ENCODE assay signal across 17 cellular contexts in genomic region chr3:124566701-124567100, GRCh38.
DNase-seq lines count a peak whose midpoint lies in the region; ATAC-seq lines count a peak whose summit lies in the region.
"Had no signal": no experiment of that assay in that cellular context is flagged by ENCODE, and none has a peak within 500 bp of the region (broad histone marks: within the 10 kb centered on the region; RNA-seq: fewer than 3 reads in every experiment).

No MANE protein-coding gene starts in this region.

- H3K27ac ChIP-seq in SK-N-MC: no peak overlapping the region
- H3K27ac ChIP-seq in skeletal muscle tissue (ENCODE audit: low read depth, low read length): no peak overlapping the region
- H3K27ac ChIP-seq: 22Rv1; A549; BLaER1 treated with 17β-estradiol and CSF1 and Interleukin-3, amounts not matched to agents 10 nM and 100 nM; C4-2B had no signal

- no peaks in the 10 kb centered on the region for H3K9me3 Mint-ChIP-seq in stimulated activated naive B cell treated with anti-CD40 and anti-IgM and Interleukin-4, amounts not matched to agents 10 μg/mL and 1 μg/mL and 100 μg/mL, for 72 hours
- H3K9me3 Mint-ChIP-seq: CD4-positive, alpha-beta T cell; CD8-positive, alpha-beta T cell had no signal

- DNase-seq in SK-N-MC (ENCODE audit: low read depth, low spot score): no peak
- no peak for DNase-seq in stimulated activated naive B cell treated with anti-CD40 and anti-IgM and Interleukin-4, amounts not matched to agents 10 μg/mL and 1 μg/mL and 100 μg/mL, for 72 hours
- no peak for DNase-seq in stimulated activated CD8-positive, alpha-beta memory T cell treated with anti-CD3 and anti-CD28 coated beads, Interleukin-4, amount 100 ng/mL, for 48 hours
- DNase-seq: AML-193; Caco-2; Calu3; CD4-positive, alpha-beta T cell; CD8-positive, alpha-beta T cell; DMS79 treated with DMSO at 0.1 percent for 48 hours; GF-D8 had no signal

- peaks cover 14 to 22% (median 18%) of the 10 kb centered on the region in 3 donors for H3K4me1 ChIP-seq in skeletal muscle tissue (ENCODE audit: control insufficient read depth in 3 of 3, insufficient read depth in 3 of 3, low read length in 3 of 3)
- H3K4me1 ChIP-seq: BLaER1 treated with 17β-estradiol and CSF1 and Interleukin-3, amounts not matched to agents 10 nM and 100 nM had no signal

- no peak overlapping the region for H3K4me3 ChIP-seq in SK-N-MC
- no peak overlapping the region for H3K4me3 ChIP-seq in skeletal muscle tissue (ENCODE audit: low read length in 3 of 3)
- H3K4me3 ChIP-seq: A549; BLaER1 treated with 17β-estradiol and CSF1 and Interleukin-3, amounts not matched to agents 10 nM and 100 nM had no signal

- H3K27me3 Mint-ChIP-seq in stimulated activated naive B cell treated with anti-CD40 and anti-IgM and Interleukin-4, amounts not matched to agents 10 μg/mL and 1 μg/mL and 100 μg/mL, for 72 hours: peaks cover 17 to 18% of the 10 kb centered on the region in 2 donors

- H3K4me1 Mint-ChIP-seq in stimulated activated naive B cell treated with anti-CD40 and anti-IgM and Interleukin-4, amounts not matched to agents 10 μg/mL and 1 μg/mL and 100 μg/mL, for 72 hours: peaks cover 21 to 63% of the 10 kb centered on the region in 2 donors

- peak overlapping the region; percentile 7 for H3K9ac ChIP-seq in SK-N-MC (ENCODE audit: insufficient read length)
- H3K9ac ChIP-seq in skeletal muscle tissue (ENCODE audit: low read depth in 1 of 3, low read length in 3 of 3): peak overlapping the region in 2 of 3 donors; percentile 25 to 47
- H3K9ac ChIP-seq: BLaER1 treated with 17β-estradiol and CSF1 and Interleukin-3, amounts not matched to agents 10 nM and 100 nM had no signal

- ATAC-seq in stimulated activated naive B cell treated with anti-CD40 and anti-IgM and Interleukin-4, amounts not matched to agents 10 μg/mL and 1 μg/mL and 100 μg/mL, for 72 hours (replicated peaks): peak; percentile 57 to 59
- ATAC-seq in GM19023 (IDR thresholded peaks at IDR 0.05; ENCODE audit: unreplicated experiment): no peak
- ATAC-seq: A549; CD8-positive, alpha-beta T cell had no signal

- no peak overlapping the region for H3K27ac Mint-ChIP-seq in stimulated activated naive B cell treated with anti-CD40 and anti-IgM and Interleukin-4, amounts not matched to agents 10 μg/mL and 1 μg/mL and 100 μg/mL, for 72 hours
- H3K27ac Mint-ChIP-seq: B cell; CD4-positive, alpha-beta T cell; CD8-positive, alpha-beta T cell had no signal

- H3K36me3 ChIP-seq in SK-N-MC (ENCODE audit: insufficient read depth, low read length) (no peaks in the 10 kb centered on the region), skeletal muscle tissue (ENCODE audit: control insufficient read depth in 3 of 3, insufficient read depth in 3 of 3, low read length in 3 of 3) (no peaks in the 10 kb centered on the region)
- H3K36me3 ChIP-seq: BLaER1 treated with 17β-estradiol and CSF1 and Interleukin-3, amounts not matched to agents 10 nM and 100 nM had no signal

- no peaks in the 10 kb centered on the region for H3K36me3 Mint-ChIP-seq in stimulated activated naive B cell treated with anti-CD40 and anti-IgM and Interleukin-4, amounts not matched to agents 10 μg/mL and 1 μg/mL and 100 μg/mL, for 72 hours
- H3K36me3 Mint-ChIP-seq: CD8-positive, alpha-beta T cell had no signal

- no peak overlapping the region for H3K4me3 Mint-ChIP-seq in stimulated activated naive B cell treated with anti-CD40 and anti-IgM and Interleukin-4, amounts not matched to agents 10 μg/mL and 1 μg/mL and 100 μg/mL, for 72 hours
- H3K4me3 Mint-ChIP-seq: B cell; CD4-positive, alpha-beta T cell; CD8-positive, alpha-beta T cell had no signal

- H3K9me3 ChIP-seq in SK-N-MC (ENCODE audit: low read depth, low read length) (no peaks in the 10 kb centered on the region), skeletal muscle tissue (ENCODE audit: control insufficient read depth in 3 of 3, low read length in 3 of 3) (no peaks in the 10 kb centered on the region)
- H3K9me3 ChIP-seq: A549; BLaER1 treated with 17β-estradiol and CSF1 and Interleukin-3, amounts not matched to agents 10 nM and 100 nM; Caco-2 had no signal

- H3K27me3 ChIP-seq in skeletal muscle tissue (ENCODE audit: control insufficient read depth in 3 of 3, insufficient read depth in 3 of 3, low read length in 3 of 3): no peaks in the 10 kb centered on the region
- H3K27me3 ChIP-seq: BLaER1 treated with 17β-estradiol and CSF1 and Interleukin-3, amounts not matched to agents 10 nM and 100 nM had no signal
